In genomic region chr6:5751525-5752252, GRCh38 we compare ENCODE assay signal across 14 cellular contexts.
DNase-seq lines count a peak whose midpoint lies in the region; ATAC-seq lines count a peak whose summit lies in the region.
"Had no signal": no experiment of that assay in that cellular context is flagged by ENCODE, and none has a peak within 500 bp of the region (broad histone marks: within the 10 kb centered on the region; RNA-seq: fewer than 3 reads in every experiment).

No MANE protein-coding gene starts in this region.

- DNase-seq in Right ventricle myocardium superior (no peak), Right ventricle myocardium inferior (ENCODE audit: missing footprints) (no peak), retina (no peak), NCI-H1417 treated with DMSO at 0.1 percent for 48 hours (lab: John Stamatoyannopoulos, UW) (no peak)
- DNase-seq: activated CD4-positive, CD25-positive, alpha-beta regulatory T cell treated with anti-CD3 and anti-CD28 coated beads, Interleukin-2, amount 50 U/mL, for 72 hours; activated naive CD8-positive, alpha-beta T cell treated with anti-CD3 and anti-CD28 coated beads, Interleukin-2, amount 50 U/mL, for 24 hours; activated T-cell treated with anti-CD3 and anti-CD28 coated beads for 4 hours; Caco-2; NCI-H2227 treated with DMSO at 0.1 percent for 48 hours had no signal

- intact Hi-C loops in Right ventricle myocardium superior (cut with DNase I) = no loop called here
- intact Hi-C loops in Right ventricle myocardium inferior (cut with DNase I) = no loop called here

- ATAC-seq in Right ventricle myocardium superior (ENCODE audit: poor library complexity) = peak; percentile 38
- ATAC-seq in Right ventricle myocardium inferior = no peak
- ATAC-seq in HG03457 (IDR thresholded peaks at IDR 0.05; ENCODE audit: unreplicated experiment) = no peak
- ATAC-seq in HG03095 (IDR thresholded peaks at IDR 0.05; ENCODE audit: unreplicated experiment) = no peak
- ATAC-seq: activated naive CD8-positive, alpha-beta T cell treated with anti-CD3 and anti-CD28 coated beads, Interleukin-2, amount 50 U/mL, for 24 hours had no signal

- peaks cover 10% of the 10 kb centered on the region for H3K4me1 ChIP-seq in mesodermal cell (ENCODE audit: control insufficient read depth, insufficient read depth, low read length, poor library complexity, severe bottlenecking)
- H3K4me1 ChIP-seq: Caco-2 had no signal

- no peaks in the 10 kb centered on the region for H3K36me3 ChIP-seq in mesodermal cell (ENCODE audit: control insufficient read depth, insufficient read depth, low read length)

- WGBS in mesodermal cell (ENCODE audit: insufficient coverage in 2 of 2), 2 experiments = 91 to 94% methylated on average over 1 to 2 of the region's 7 CpGs

- H3K27ac ChIP-seq in cingulate gyrus (ENCODE audit: low read depth, low read length) (peak overlapping the region; percentile 80), mesodermal cell (ENCODE audit: low read depth, low read length, severe bottlenecking) (peak overlapping the region; percentile 83)

- no peak overlapping the region for H3K4me3 ChIP-seq in mesodermal cell (ENCODE audit: extremely low read depth, insufficient read depth, low read length, poor library complexity, severe bottlenecking)
- H3K4me3 ChIP-seq: lung had no signal

- peaks cover 10% of the 10 kb centered on the region for H3K9me3 ChIP-seq in mesodermal cell (ENCODE audit: control insufficient read depth, low read length)
